In genomic region chr21:22795644-22796043, GRCh38 we compare ENCODE assay signal across 23 cellular contexts.
DNase-seq lines count a peak whose midpoint lies in the region; ATAC-seq, FAIRE-seq and TF ChIP-seq lines count a peak whose summit lies in the region.
"Had no signal": no experiment of that assay in that cellular context is flagged by ENCODE, and none has a peak within 500 bp of the region (broad histone marks: within the 10 kb centered on the region; RNA-seq: fewer than 3 reads in every experiment).

No MANE protein-coding gene starts in this region.

- H3K4me2 ChIP-seq in PC-3 (ENCODE audit: low read length) (0 out of 2 replicates have a peak overlapping the region, but pooled peaks have one; percentile 7), H1 (ENCODE audit: insufficient read depth in 1 of 2, low read depth in 2 of 2, low read length in 2 of 2) (no peak overlapping the region), mesendoderm (ENCODE audit: low read length) (no peak overlapping the region)
- H3K4me2 ChIP-seq: BLaER1 had no signal

- H3K79me1 ChIP-seq in H1 (ENCODE audit: low read depth, low read length) (no peaks in the 10 kb centered on the region), mesendoderm (ENCODE audit: low read length) (no peaks in the 10 kb centered on the region)

- H3K9ac ChIP-seq in PC-3 (ENCODE audit: low read length) (no peak overlapping the region), H1 (replicated peaks in 1 of 4; ENCODE audit: extremely low read depth in 1 of 4, low read depth in 3 of 4, low read length in 3 of 4) (no peak overlapping the region), mesendoderm (ENCODE audit: low read length) (no peak overlapping the region)
- H3K9ac ChIP-seq: BLaER1 had no signal

- POLR2A ChIA-PET in PC-3 (lab: Charles Lee; ENCODE audit: unreplicated experiment): interaction anchor here (0.5 to 0.7 kb wide), 2 partner anchors 18 to 1698 kb away, joined by 3 to 5 read pairs; no protein-coding TSS in a partner anchor
- POLR2A ChIA-PET in H1 (lab: Charles Lee; ENCODE audit: partially characterized antibody): no interaction called here

- H3K18ac ChIP-seq in H1 (ENCODE audit: extremely low read depth, low read length): no peak overlapping the region
- no peak overlapping the region for H3K18ac ChIP-seq in mesendoderm (ENCODE audit: low read length)

- TF ChIP-seq CTCF in PC-3 (conservative IDR thresholded peaks at IDR 0.05; ENCODE audit: low read depth, low read length) (no peak), H1 (IDR thresholded peaks at IDR 0.05; ENCODE audit: control extremely low read depth in 1 of 3, insufficient read depth in 1 of 3, low read depth in 1 of 3, low read length in 3 of 3) (no peak), tibial nerve (IDR thresholded peaks at IDR 0.05) (no peak)

- 63% methylated on average over 4 of the region's 4 CpGs; no CpG with 5 or more reads in 1 of the 2 experiments for WGBS in H1 (ENCODE audit: extremely low coverage in 1 of 2, insufficient coverage in 1 of 2, insufficient read length in 1 of 2, insufficient replicate concordance in 2 of 2, low coverage in 1 of 2, low lambda C conversion rate in 2 of 2, missing lambda C conversion rate in 1 of 2), 2 experiments
- 52 to 68% methylated on average over 4 of the region's 4 CpGs for WGBS in tibial nerve, 2 donors
- WGBS in mesendoderm (ENCODE audit: extremely low coverage, insufficient coverage, low lambda C conversion rate): no CpG with 5 or more reads among the region's 4 CpGs
- WGBS in aorta, 2 donors: 54 to 63% methylated on average over 4 of the region's 4 CpGs

- H3K23ac ChIP-seq in H1 (ENCODE audit: insufficient read length) (no peak overlapping the region), mesendoderm (ENCODE audit: low read length) (no peak overlapping the region)

- H3K27ac Mint-ChIP-seq in stimulated activated memory B cell treated with anti-CD40 and anti-IgM and Interleukin-4, amounts not matched to agents 10 μg/mL and 1 μg/mL and 100 μg/mL, for 72 hours: no peak overlapping the region
- H3K27ac Mint-ChIP-seq: CD4-positive, alpha-beta T cell; H9; T-cell had no signal

- H3K9me2 ChIP-seq in PC-3 (replicated peaks; ENCODE audit: low read length): no peaks in the 10 kb centered on the region

- H3K27me3 ChIP-seq in PC-3 (ENCODE audit: low read length) (no peaks in the 10 kb centered on the region), H1 (replicated peaks in 1 of 4; ENCODE audit: control insufficient read depth in 3 of 4, extremely low read depth in 1 of 4, insufficient read depth in 3 of 4, low read length in 3 of 4) (no peaks in the 10 kb centered on the region), tibial nerve (no peaks in the 10 kb centered on the region), mesendoderm (ENCODE audit: insufficient read depth, low read length, poor library complexity) (no peaks in the 10 kb centered on the region), aorta (ENCODE audit: control insufficient read depth in 1 of 2, insufficient read depth in 2 of 2, low read length in 1 of 2) (no peaks in the 10 kb centered on the region)
- H3K27me3 ChIP-seq: BLaER1 had no signal

- TF ChIP-seq EP300 in H1 (IDR thresholded peaks at IDR 0.05; ENCODE audit: borderline replicate concordance in 1 of 2, low read depth in 2 of 2, low read length in 2 of 2): no peak
- TF ChIP-seq EP300 in tibial nerve (IDR thresholded peaks at IDR 0.05): no peak

- no peaks in the 10 kb centered on the region for H3K36me3 ChIP-seq in PC-3 (ENCODE audit: low read depth, low read length)
- no peaks in the 10 kb centered on the region for H3K36me3 ChIP-seq in H1 (ENCODE audit: control insufficient read depth in 2 of 4, insufficient read depth in 4 of 4, low read length in 3 of 4)
- H3K36me3 ChIP-seq in tibial nerve: no peaks in the 10 kb centered on the region
- no peaks in the 10 kb centered on the region for H3K36me3 ChIP-seq in mesendoderm (ENCODE audit: control insufficient read depth, insufficient read depth, low read length)
- H3K36me3 ChIP-seq in aorta (ENCODE audit: control insufficient read depth in 1 of 2, insufficient read depth in 2 of 2, low read length in 1 of 2): no peaks in the 10 kb centered on the region
- H3K36me3 ChIP-seq: BLaER1 had no signal

- no peaks in the 10 kb centered on the region for H3K27me3 Mint-ChIP-seq in stimulated activated memory B cell treated with anti-CD40 and anti-IgM and Interleukin-4, amounts not matched to agents 10 μg/mL and 1 μg/mL and 100 μg/mL, for 72 hours
- H3K27me3 Mint-ChIP-seq: CD4-positive, alpha-beta T cell; IgD-negative memory B cell; T-cell had no signal

- H4K20me1 ChIP-seq in PC-3 (ENCODE audit: low read length) (no peaks in the 10 kb centered on the region), H1 (replicated peaks in 1 of 2; ENCODE audit: control insufficient read depth in 1 of 2, insufficient read depth in 2 of 2, low read length in 2 of 2) (no peaks in the 10 kb centered on the region)
- H4K20me1 ChIP-seq: BLaER1 had no signal

- no peaks in the 10 kb centered on the region for H3K36me3 Mint-ChIP-seq in stimulated activated memory B cell treated with anti-CD40 and anti-IgM and Interleukin-4, amounts not matched to agents 10 μg/mL and 1 μg/mL and 100 μg/mL, for 72 hours
- H3K36me3 Mint-ChIP-seq: IgD-negative memory B cell, T-cell had no signal

- no peak overlapping the region for H3K4me3 ChIP-seq in PC-3 (ENCODE audit: low read length)
- no peak overlapping the region for H3K4me3 ChIP-seq in H1 (ENCODE audit: extremely low read depth in 1 of 4, insufficient read depth in 2 of 4, low read depth in 3 of 4, low read length in 4 of 4)
- H3K4me3 ChIP-seq in tibial nerve: no peak overlapping the region
- H3K4me3 ChIP-seq in mesendoderm (ENCODE audit: low read length): no peak overlapping the region
- no peak overlapping the region for H3K4me3 ChIP-seq in aorta (ENCODE audit: low read length in 2 of 2)
- H3K4me3 ChIP-seq: BLaER1, GM12878 had no signal

- no peak overlapping the region for H2BK120ac ChIP-seq in H1 (replicated peaks; ENCODE audit: low read depth, low read length)
- H2BK120ac ChIP-seq in mesendoderm (ENCODE audit: low read depth, low read length): no peak overlapping the region

- no peaks in the 10 kb centered on the region for H3K23me2 ChIP-seq in H1 (ENCODE audit: low read depth, low read length)

- no peak overlapping the region for H3K56ac ChIP-seq in H1 (replicated peaks; ENCODE audit: insufficient read length, low read depth, low read length)
- no peak overlapping the region for H3K56ac ChIP-seq in mesendoderm (ENCODE audit: low read length)

- H3K4me1 ChIP-seq in PC-3 (ENCODE audit: insufficient read depth, low read length) (no peaks in the 10 kb centered on the region), H1 (replicated peaks in 1 of 4; ENCODE audit: control insufficient read depth in 3 of 4, insufficient read depth in 4 of 4, low read length in 3 of 4) (no peaks in the 10 kb centered on the region), tibial nerve (no peaks in the 10 kb centered on the region), mesendoderm (ENCODE audit: control insufficient read depth, low read depth, low read length) (no peaks in the 10 kb centered on the region), aorta (ENCODE audit: control insufficient read depth in 1 of 2, insufficient read depth in 2 of 2, low read length in 2 of 2) (no peaks in the 10 kb centered on the region)

- H2BK20ac ChIP-seq in H1 (ENCODE audit: low read length): no peak overlapping the region

- no peak for FAIRE-seq in H1 (lab: Jason Lieb, UNC)
- FAIRE-seq: GM12878 had no signal

- H4K5ac ChIP-seq in H1 (ENCODE audit: insufficient read length, low read depth, low read length) (no peak overlapping the region), mesendoderm (ENCODE audit: low read length) (no peak overlapping the region)

- no peaks in the 10 kb centered on the region for H3F3A ChIP-seq in PC-3 (ENCODE audit: low read length, unreplicated experiment)

- H3K4me3 Mint-ChIP-seq in stimulated activated memory B cell treated with anti-CD40 and anti-IgM and Interleukin-4, amounts not matched to agents 10 μg/mL and 1 μg/mL and 100 μg/mL, for 72 hours: no peak overlapping the region
- H3K4me3 Mint-ChIP-seq: CD4-positive, alpha-beta T cell; H9; T-cell had no signal

- H3K9me3 ChIP-seq in PC-3 (ENCODE audit: low read length) (no peaks in the 10 kb centered on the region), H1 (ENCODE audit: insufficient read depth in 2 of 2, low read depth in 1 of 2, low read length in 1 of 2) (no peaks in the 10 kb centered on the region), tibial nerve (no peaks in the 10 kb centered on the region), aorta (ENCODE audit: control insufficient read depth, low read length) (no peaks in the 10 kb centered on the region)

- CTCF ChIA-PET in PC-3 (lab: Charles Lee) (no interaction called here), H1 (lab: Charles Lee; ENCODE audit: partially characterized antibody) (interaction anchor here (0.9 to 1.2 kb wide), 3 partner anchors 9 to 606 kb away, joined by 3 read pairs; no protein-coding TSS in a partner anchor)

- H2AK5ac ChIP-seq in H1 (ENCODE audit: low read depth, low read length) (no peak overlapping the region), mesendoderm (ENCODE audit: low read length) (no peak overlapping the region)

- H3K4ac ChIP-seq in H1 (replicated peaks; ENCODE audit: insufficient read length, low read depth, low read length) (no peak overlapping the region), mesendoderm (ENCODE audit: low read depth, low read length) (no peak overlapping the region)

- TF ChIP-seq RAD21 in H1 (IDR thresholded peaks at IDR 0.05 in 1 of 2, conservative IDR thresholded peaks at IDR 0.05 in 1 of 2; ENCODE audit: low read depth in 2 of 2, low read length in 2 of 2): no peak

- peak; percentile 54; the same call in 1 of the 2 replicates for ATAC-seq in PC-3
- ATAC-seq in stimulated activated memory B cell treated with anti-CD40 and anti-IgM and Interleukin-4, amounts not matched to agents 10 μg/mL and 1 μg/mL and 100 μg/mL, for 72 hours: peak; percentile 31
- ATAC-seq in aorta (ENCODE audit: low FRiP score): no peak
- ATAC-seq: GM12878, SK-N-SH treated with all-trans-retinoic acid at 6 μM for 48 hours, T-cell had no signal

- TF ChIP-seq POLR2A in H1 (IDR thresholded peaks at IDR 0.05; ENCODE audit: control extremely low read depth in 1 of 2, low read depth in 2 of 2, low read length in 2 of 2): no peak
- no peak for TF ChIP-seq POLR2A in tibial nerve (IDR thresholded peaks at IDR 0.05)

- no peak overlapping the region for H2BK12ac ChIP-seq in H1 (ENCODE audit: low read depth, low read length)

- H3K79me2 ChIP-seq in PC-3 (ENCODE audit: low read length): no peaks in the 10 kb centered on the region
- H3K79me2 ChIP-seq in H1 (ENCODE audit: control insufficient read depth in 1 of 2, insufficient read depth in 2 of 2, low read length in 2 of 2): no peaks in the 10 kb centered on the region
- no peaks in the 10 kb centered on the region for H3K79me2 ChIP-seq in mesendoderm (ENCODE audit: control insufficient read depth, insufficient read depth, low read length)

- no peaks in the 10 kb centered on the region for H3K9me3 Mint-ChIP-seq in stimulated activated memory B cell treated with anti-CD40 and anti-IgM and Interleukin-4, amounts not matched to agents 10 μg/mL and 1 μg/mL and 100 μg/mL, for 72 hours
- H3K9me3 Mint-ChIP-seq: CD4-positive, alpha-beta T cell; IgD-negative memory B cell; T-cell had no signal

- peak overlapping the region; percentile 42; the same call in 1 of the 2 replicates for H2AFZ ChIP-seq in PC-3 (ENCODE audit: low read length)
- H2AFZ ChIP-seq in H1 (ENCODE audit: low read length): peak overlapping the region; percentile 44; the same call in 1 of the 2 replicates

- no peaks in the 10 kb centered on the region for H3K4me1 Mint-ChIP-seq in stimulated activated memory B cell treated with anti-CD40 and anti-IgM and Interleukin-4, amounts not matched to agents 10 μg/mL and 1 μg/mL and 100 μg/mL, for 72 hours
- H3K4me1 Mint-ChIP-seq: H9 had no signal

- H4K8ac ChIP-seq in H1 (ENCODE audit: extremely low read depth, insufficient read depth, low read length) (peak overlapping the region; percentile 79; the same call in 1 of the 2 replicates), mesendoderm (ENCODE audit: low read depth, low read length) (no peak overlapping the region)

- DNase-seq in NCI-H82 (lab: John Stamatoyannopoulos, UW) (peak; percentile 3), NCI-H82 treated with DMSO at 0.1 percent for 48 hours (lab: John Stamatoyannopoulos, UW; ENCODE audit: unreplicated experiment) (no peak), PC-3 (no peak), H1 (ENCODE audit: low read depth in 1 of 2, low spot score in 2 of 2) (no peak), tibial nerve (ENCODE audit: low spot score in 2 of 2) (no peak), mesendoderm (no peak), aorta (no peak)
- DNase-seq: ACHN; CD4-positive, alpha-beta T cell; COR-L47; DMS79; H9; NCI-H1417; NCI-H1694 treated with DMSO at 0.1 percent for 48 hours; NCI-H226; NCI-H510A treated with DMSO at 0.1 percent for 48 hours; T-cell had no signal

- H2BK5ac ChIP-seq in H1 (ENCODE audit: low read depth, low read length): no peak overlapping the region
- no peak overlapping the region for H2BK5ac ChIP-seq in mesendoderm (ENCODE audit: low read length)

- no TSS peak for BruUV-seq in PC-3 (replicated peaks; lab: Mats Ljungman, UMichigan)

- no peak overlapping the region for H2BK15ac ChIP-seq in H1 (ENCODE audit: low read length)
- H2BK15ac ChIP-seq in mesendoderm (replicated peaks; ENCODE audit: low read depth): no peak overlapping the region

- no peak overlapping the region for H4K91ac ChIP-seq in H1 (replicated peaks; ENCODE audit: insufficient read length, low read length)

- H3K27ac ChIP-seq in PC-3 (ENCODE audit: low read length): no peak overlapping the region
- no peak overlapping the region for H3K27ac ChIP-seq in H1 (ENCODE audit: low read depth, low read length)
- no peak overlapping the region for H3K27ac ChIP-seq in tibial nerve
- no peak overlapping the region for H3K27ac ChIP-seq in mesendoderm (ENCODE audit: low read depth, low read length)
- no peak overlapping the region for H3K27ac ChIP-seq in aorta (ENCODE audit: low read depth in 1 of 2, low read length in 2 of 2)
- H3K27ac ChIP-seq: 22Rv1 had no signal

- intact Hi-C loops in PC-3 (cut with micrococcal nuclease) (no loop called here), aorta (cut with DNase I) (loop anchor here in 1 of 2 donors (10.0 kb wide), 1 partner anchor 1791 kb away; no protein-coding TSS in a partner anchor)

- H3K14ac ChIP-seq in H1 (ENCODE audit: insufficient read length): no peak overlapping the region
